13 cellular contexts compared by ENCODE assay signal in genomic region chr4:87055340-87055739, GRCh38.
DNase-seq lines count a peak whose midpoint lies in the region; ATAC-seq, FAIRE-seq and TF ChIP-seq lines count a peak whose summit lies in the region.
"Had no signal": no experiment of that assay in that cellular context is flagged by ENCODE, and none has a peak within 500 bp of the region (broad histone marks: within the 10 kb centered on the region; RNA-seq: fewer than 3 reads in every experiment).

No MANE protein-coding gene starts in this region.

- DNase-seq in Right ventricle myocardium inferior (ENCODE audit: missing footprints) (no peak), cardiac septum (ENCODE audit: low spot score) (no peak), esophagus muscularis mucosa (ENCODE audit: extremely low spot score) (peak; percentile 82), osteocyte (ENCODE audit: extremely low spot score, unreplicated experiment) (no peak), GM23248 (no peak), SHP77 treated with DMSO at 0.1 percent for 48 hours (lab: John Stamatoyannopoulos, UW) (no peak), pancreas (no peak)
- DNase-seq: activated CD4-positive, alpha-beta T cell treated with anti-CD3 and anti-CD28 coated beads, Interleukin-2, amount 50 U/mL, for 4 hours; activated naive CD8-positive, alpha-beta T cell treated with anti-CD3 and anti-CD28 coated beads, Interleukin-2, amount 10 ng/mL, durations not matched to agents 7 days and 5 days; EL; NCI-H526 had no signal

- peak; percentile 14 for TF ChIP-seq EP300 in esophagus muscularis mucosa (IDR thresholded peaks at IDR 0.05)

- FAIRE-seq in pancreas (lab: Jason Lieb, UNC), result no peak

- peak; percentile 47 for ATAC-seq in Right ventricle myocardium inferior
- ATAC-seq in GM19324 (IDR thresholded peaks at IDR 0.05; ENCODE audit: low FRiP score, unreplicated experiment), result no peak
- no peak for ATAC-seq in pancreas
- ATAC-seq: SK-N-SH treated with all-trans-retinoic acid at 6 μM for 48 hours had no signal

- H3K4me1 ChIP-seq in esophagus muscularis mucosa (peaks cover 93 to 96% (median 95%) of the 10 kb centered on the region in 4 donors), GM23248 (ENCODE audit: insufficient read depth) (peaks cover 10% of the 10 kb centered on the region), pancreas (peaks cover 44 to 65% (median 64%) of the 10 kb centered on the region in 3 donors)

- H3K27ac Mint-ChIP-seq in osteocyte (ENCODE audit: unreplicated experiment), result peak overlapping the region; percentile 58
- H3K27ac Mint-ChIP-seq: activated naive CD8-positive, alpha-beta T cell treated with anti-CD3 and anti-CD28 coated beads, Interleukin-2, amount 10 ng/mL, durations not matched to agents 7 days and 5 days had no signal

- H4K20me1 ChIP-seq in GM23248 (ENCODE audit: insufficient read depth), result no peaks in the 10 kb centered on the region; the same call in 1 of the 2 replicates

- H3K27ac ChIP-seq in esophagus muscularis mucosa (replicated peaks in 1 of 4) (peak overlapping the region; percentile 56 to 80 (median 72)), GM23248 (no peak overlapping the region), pancreas (peak overlapping the region in 2 of 4 donors; percentile 61 to 74)

- TF ChIP-seq POLR2A in esophagus muscularis mucosa (IDR thresholded peaks at IDR 0.05; ENCODE audit: low read depth), result no peak

- TF ChIP-seq CTCF in esophagus muscularis mucosa (IDR thresholded peaks at IDR 0.05) (no peak), osteocyte (IDR thresholded peaks at IDR 0.05) (no peak), pancreas (IDR thresholded peaks at IDR 0.05) (no peak)

- H3K79me2 ChIP-seq in GM23248 (ENCODE audit: insufficient read depth), result peaks cover 72% of the 10 kb centered on the region

- H3K27me3 Mint-ChIP-seq in osteocyte (ENCODE audit: unreplicated experiment), result no peaks in the 10 kb centered on the region
- H3K27me3 Mint-ChIP-seq: activated naive CD8-positive, alpha-beta T cell treated with anti-CD3 and anti-CD28 coated beads, Interleukin-2, amount 10 ng/mL, durations not matched to agents 7 days and 5 days had no signal

- H3K27me3 ChIP-seq in esophagus muscularis mucosa, result no peaks in the 10 kb centered on the region
- H3K27me3 ChIP-seq in GM23248 (replicated peaks; ENCODE audit: insufficient read depth), result no peaks in the 10 kb centered on the region
- no peaks in the 10 kb centered on the region for H3K27me3 ChIP-seq in pancreas

- H3K4me3 ChIP-seq in esophagus muscularis mucosa (peak overlapping the region in 1 of 4 donors; percentile 15), GM23248 (no peak overlapping the region), pancreas (no peak overlapping the region)

- H3K36me3 ChIP-seq in esophagus muscularis mucosa (peaks cover 0 to 6% (median 0%) of the 10 kb centered on the region in 4 donors), GM23248 (ENCODE audit: low read depth) (peaks cover 3% of the 10 kb centered on the region; the same call in 1 of the 2 replicates), pancreas (no peaks in the 10 kb centered on the region)

- H3K36me3 Mint-ChIP-seq in osteocyte (ENCODE audit: unreplicated experiment), result peaks cover 16% of the 10 kb centered on the region

- H3K9me3 ChIP-seq in esophagus muscularis mucosa, result no peaks in the 10 kb centered on the region
- H3K9me3 ChIP-seq in GM23248 (ENCODE audit: low read depth), result no peaks in the 10 kb centered on the region
- H3K9me3 ChIP-seq in pancreas, result no peaks in the 10 kb centered on the region

- H2AFZ ChIP-seq in GM23248, result no peak overlapping the region

- H3K9me2 ChIP-seq in GM23248 (ENCODE audit: insufficient read depth), result no peaks in the 10 kb centered on the region

- no peak overlapping the region for H3K4me2 ChIP-seq in GM23248 (ENCODE audit: unreplicated experiment)

- H3K9ac ChIP-seq in GM23248, result no peak overlapping the region

- peaks cover 37% of the 10 kb centered on the region for H3K4me1 Mint-ChIP-seq in osteocyte (ENCODE audit: unreplicated experiment)

- no peaks in the 10 kb centered on the region for H3K9me3 Mint-ChIP-seq in osteocyte (ENCODE audit: unreplicated experiment)
- H3K9me3 Mint-ChIP-seq: activated naive CD8-positive, alpha-beta T cell treated with anti-CD3 and anti-CD28 coated beads, Interleukin-2, amount 10 ng/mL, durations not matched to agents 7 days and 5 days had no signal

- intact Hi-C loops in Right ventricle myocardium inferior (cut with DNase I) (loop anchor here (5.0 kb wide), 2 partner anchors 37 to 48 kb away; no protein-coding TSS in a partner anchor), cardiac septum (cut with DNase I) (loop anchor here (2.0 kb wide), 1 partner anchor 23 kb away; no protein-coding TSS in a partner anchor), esophagus muscularis mucosa (cut with DNase I) (no loop called here), pancreas (cut with DNase I) (no loop called here)

- 25% methylated on average over 2 of the region's 2 CpGs for WGBS in esophagus muscularis mucosa
- WGBS in GM23248 (ENCODE audit: low coverage in 1 of 2, low lambda C conversion rate in 2 of 2, missing lambda C conversion rate in 2 of 2), 2 experiments, result 19% methylated on average over 2 of the region's 2 CpGs
- 34 to 37% methylated on average over 2 of the region's 2 CpGs for WGBS in pancreas, 2 donors

- H3K4me3 Mint-ChIP-seq in osteocyte (ENCODE audit: unreplicated experiment), result no peak overlapping the region
- H3K4me3 Mint-ChIP-seq: activated naive CD8-positive, alpha-beta T cell treated with anti-CD3 and anti-CD28 coated beads, Interleukin-2, amount 10 ng/mL, durations not matched to agents 7 days and 5 days had no signal

- in situ Hi-C loops in GM23248 (cut with MboI), result no loop called here

- H3F3A ChIP-seq in GM23248 (ENCODE audit: insufficient read depth), result no peaks in the 10 kb centered on the region

Comparison
In these comparisons a context has a peak if more than half of its experiments do, and no peak if none do; other contexts are left out.
1. intact Hi-C loops: an anchor here in Right ventricle myocardium inferior (5.0 kb wide) and cardiac septum (2.0 kb wide); none called in esophagus muscularis mucosa and pancreas.